8 cellular contexts compared by ENCODE assay signal in genomic region chr6:158819213-158819976, GRCh38. TPM values are rescaled to one million over a fixed set of nuclear protein-coding genes. Genes with fewer than 3 reads are reported as not detected.
DNase-seq lines count a peak whose midpoint lies in the region; ATAC-seq, FAIRE-seq and TF ChIP-seq lines count a peak whose summit lies in the region.

TSS of gene EZR (minus strand) at chr6:158819368. CDS start at chr6:158818093, 1,275 bp downstream.

- H3K36me3 ChIP-seq in BLaER1 (peaks cover 12% of the 10 kb centered on the region; the same call in 1 of the 2 replicates), endothelial cell of umbilical vein (ENCODE audit: control insufficient read depth in 2 of 2, extremely low read depth in 1 of 2, insufficient read depth in 2 of 2, low read length in 2 of 2) (no peaks in the 10 kb centered on the region)

- peak; percentile 89 for DNase-seq in GM19238 (ENCODE audit: insufficient read length, low spot score)
- peak; percentile 71 for DNase-seq in NOMO-1 treated with DMSO at 0.1 percent for 48 hours (lab: John Stamatoyannopoulos, UW; ENCODE audit: unreplicated experiment)
- DNase-seq in activated CD8-positive, alpha-beta memory T cell treated with anti-CD3 and anti-CD28 coated beads, Interleukin-2, amount 10 ng/mL, durations not matched to agents 7 days and 5 days, result peak; percentile 89
- peak; percentile 58 for DNase-seq in endothelial cell of umbilical vein (ENCODE audit: low read depth, low spot score)
- DNase-seq in stimulated activated CD8-positive, alpha-beta memory T cell treated with anti-CD3 and anti-CD28 coated beads, Interleukin-4, amount 100 ng/mL, for 24 hours (ENCODE audit: low read depth), result peak; percentile 77

- peak within 1 kb of the TSS; percentile 88 for H3K4me3 ChIP-seq in BLaER1
- H3K4me3 ChIP-seq in endothelial cell of umbilical vein (replicated peaks in 1 of 3; ENCODE audit: insufficient read depth in 1 of 3, low read depth in 1 of 3, low read length in 3 of 3), result peak within 1 kb of the TSS; percentile 84 to 98 (median 87)
- H3K4me3 ChIP-seq in mononuclear cell (ENCODE audit: low read length), result peak within 1 kb of the TSS; percentile 81

- no peaks in the 10 kb centered on the region for H3K27me3 Mint-ChIP-seq in activated CD8-positive, alpha-beta memory T cell treated with anti-CD3 and anti-CD28 coated beads, Interleukin-2, amount 10 ng/mL, durations not matched to agents 7 days and 5 days

- no peaks in the 10 kb centered on the region for H3K9me3 Mint-ChIP-seq in activated CD8-positive, alpha-beta memory T cell treated with anti-CD3 and anti-CD28 coated beads, Interleukin-2, amount 10 ng/mL, durations not matched to agents 7 days and 5 days (ENCODE audit: low read depth)

- dilution Hi-C loops in endothelial cell of umbilical vein (cut with MboI; ENCODE audit: extremely low pct_ligation_motif_present, low sequenced_read_pairs), result no loop called here

- peaks cover 37% of the 10 kb centered on the region for H4K20me1 ChIP-seq in BLaER1
- H4K20me1 ChIP-seq in endothelial cell of umbilical vein (replicated peaks; ENCODE audit: control insufficient read depth, extremely low read depth, insufficient read depth, low read length), result no peaks in the 10 kb centered on the region

- H3K4me1 ChIP-seq in BLaER1, result peaks cover 38% of the 10 kb centered on the region
- H3K4me1 ChIP-seq in endothelial cell of umbilical vein (ENCODE audit: control insufficient read depth, extremely low read depth, insufficient read depth, low read length), result peaks cover 16% of the 10 kb centered on the region
- peaks cover 35% of the 10 kb centered on the region for H3K4me1 ChIP-seq in mononuclear cell (ENCODE audit: insufficient read depth, low read length)

- peak; percentile 59 for ATAC-seq in HG03432 (IDR thresholded peaks at IDR 0.05; ENCODE audit: unreplicated experiment)
- ATAC-seq in activated CD8-positive, alpha-beta memory T cell treated with anti-CD3 and anti-CD28 coated beads, Interleukin-2, amount 10 ng/mL, durations not matched to agents 7 days and 5 days, result peak; percentile 64

- H3K4me3 Mint-ChIP-seq in activated CD8-positive, alpha-beta memory T cell treated with anti-CD3 and anti-CD28 coated beads, Interleukin-2, amount 10 ng/mL, durations not matched to agents 7 days and 5 days, result peak within 1 kb of the TSS; percentile 99

- BruUV-seq in endothelial cell of umbilical vein (replicated peaks; lab: Mats Ljungman, UMichigan), result no TSS peak

- no peak for TF ChIP-seq POLR2A in endothelial cell of umbilical vein (IDR thresholded peaks at IDR 0.05; ENCODE audit: low read depth, low read length)

- H3K27ac ChIP-seq in BLaER1, result peak within 1 kb of the TSS; percentile 91
- peak within 1 kb of the TSS; percentile 48 for H3K27ac ChIP-seq in endothelial cell of umbilical vein (ENCODE audit: insufficient read depth, low read depth, low read length)

- H3K27ac Mint-ChIP-seq in activated CD8-positive, alpha-beta memory T cell treated with anti-CD3 and anti-CD28 coated beads, Interleukin-2, amount 10 ng/mL, durations not matched to agents 7 days and 5 days, result peak within 1 kb of the TSS; percentile 86

- peaks cover 8% of the 10 kb centered on the region; the same call in 1 of the 2 replicates for H3K9me3 ChIP-seq in BLaER1
- no peaks in the 10 kb centered on the region for H3K9me3 ChIP-seq in endothelial cell of umbilical vein (replicated peaks; ENCODE audit: control insufficient read depth, insufficient read depth, low read length)
- H3K9me3 ChIP-seq in mononuclear cell (ENCODE audit: low read depth, low read length), result no peaks in the 10 kb centered on the region

- H2AFZ ChIP-seq in endothelial cell of umbilical vein (ENCODE audit: low read depth, low read length), result peak within 1 kb of the TSS; percentile 86

- H3K9ac ChIP-seq in BLaER1 (peak within 1 kb of the TSS; percentile 84), endothelial cell of umbilical vein (replicated peaks; ENCODE audit: extremely low read depth, insufficient read depth, low read length) (peak within 1 kb of the TSS; percentile 71)

- peak; percentile 66 for FAIRE-seq in endothelial cell of umbilical vein (lab: Jason Lieb, UNC)

- H3K36me3 Mint-ChIP-seq in activated CD8-positive, alpha-beta memory T cell treated with anti-CD3 and anti-CD28 coated beads, Interleukin-2, amount 10 ng/mL, durations not matched to agents 7 days and 5 days, result peaks cover 38% of the 10 kb centered on the region

- POLR2A ChIA-PET in endothelial cell of umbilical vein (lab: Charles Lee), result no interaction called here

- H3K27me3 ChIP-seq in BLaER1 (no peaks in the 10 kb centered on the region), endothelial cell of umbilical vein (ENCODE audit: control insufficient read depth in 2 of 2, insufficient read depth in 2 of 2, low read length in 2 of 2) (no peaks in the 10 kb centered on the region), mononuclear cell (ENCODE audit: insufficient read depth, low read length) (no peaks in the 10 kb centered on the region)

- TF ChIP-seq CTCF in endothelial cell of umbilical vein (IDR thresholded peaks at IDR 0.05; ENCODE audit: extremely low read depth in 1 of 2, insufficient read depth in 1 of 2, low read depth in 1 of 2, low read length in 2 of 2), result no peak

- peaks cover 36% of the 10 kb centered on the region for H3K79me2 ChIP-seq in endothelial cell of umbilical vein (ENCODE audit: control insufficient read depth, insufficient read depth, low read length)

- no peaks in the 10 kb centered on the region for H3K9me1 ChIP-seq in endothelial cell of umbilical vein (replicated peaks; ENCODE audit: control insufficient read depth, extremely low read depth, insufficient read depth, low read length)

- peaks cover 41% of the 10 kb centered on the region for H3K4me1 Mint-ChIP-seq in activated CD8-positive, alpha-beta memory T cell treated with anti-CD3 and anti-CD28 coated beads, Interleukin-2, amount 10 ng/mL, durations not matched to agents 7 days and 5 days

- CTCF ChIA-PET in activated CD8-positive, alpha-beta memory T cell treated with anti-CD3 and anti-CD28 coated beads, Interleukin-2, amount 10 ng/mL, durations not matched to agents 7 days and 5 days (lab: Charles Lee), result interaction anchor here (0.9 to 2.4 kb wide), 10 partner anchors 10 to 153 kb away, joined by 3 to 13 read pairs (median 5); no protein-coding TSS in a partner anchor
- CTCF ChIA-PET in endothelial cell of umbilical vein (lab: Charles Lee), result interaction anchor here (0.6 to 2.2 kb wide), 10 partner anchors 8 to 151 kb away, joined by 3 to 5 read pairs (median 3); no protein-coding TSS in a partner anchor

- H3K4me2 ChIP-seq in BLaER1 (peak within 1 kb of the TSS; percentile 84), endothelial cell of umbilical vein (ENCODE audit: insufficient read depth, low read length) (peak within 1 kb of the TSS; percentile 3)

- intact Hi-C loops in endothelial cell of umbilical vein (cut with micrococcal nuclease), result loop anchor here (2.0 kb wide), 2 partner anchors 33 to 99 kb away; no protein-coding TSS in a partner anchor

TF ChIP-seq in endothelial cell of umbilical vein, 7 proteins besides CTCF, POLR2A, EP300 and RAD21:
- no peak for TF ChIP-seq MYC (IDR thresholded peaks at IDR 0.05; ENCODE audit: low read depth, low read length)
- no peak for TF ChIP-seq GATA2 (IDR thresholded peaks at IDR 0.05; ENCODE audit: insufficient read depth, insufficient read length, low read depth, low read length)
- TF ChIP-seq MAX (IDR thresholded peaks at IDR 0.05; ENCODE audit: insufficient read depth, insufficient read length), result no peak
- no peak for TF ChIP-seq FOS (IDR thresholded peaks at IDR 0.05; ENCODE audit: borderline replicate concordance, insufficient read depth, low read length)
- peak; percentile 40 for TF ChIP-seq POLR2AphosphoS5 (IDR thresholded peaks at IDR 0.05; ENCODE audit: insufficient read depth, low read depth, low read length)
- TF ChIP-seq JUN (IDR thresholded peaks at IDR 0.05; ENCODE audit: borderline replicate concordance, insufficient read depth, insufficient read length, low read depth), result no peak
- no peak for TF ChIP-seq EZH2 (IDR thresholded peaks at IDR 0.05; ENCODE audit: borderline replicate concordance, low read depth, low read length, severe bottlenecking)

RNA-seq across cellular contexts. Expression of gene EZR, which starts in this region (rescaled TPM):
- total RNA-seq in activated CD8-positive, alpha-beta memory T cell treated with anti-CD3 and anti-CD28 coated beads, Interleukin-2, amount 10 ng/mL, durations not matched to agents 7 days and 5 days, result 100 to 1,000 TPM; 187 to 214 TPM
- total RNA-seq in endothelial cell of umbilical vein (105 and 108 TPM in 2 replicates), mononuclear cell (165 TPM)
- 54.5 and 58.5 TPM in 2 replicates for polyA plus RNA-seq in endothelial cell of umbilical vein
- 61.7 and 70.4 TPM in 2 replicates for polyA plus RNA-seq in endothelial cell of umbilical vein (2011; cell fraction: cytosol; rRNA removed)
- polyA plus RNA-seq in endothelial cell of umbilical vein (2011; cell fraction: nucleus; rRNA removed), result 99.6 and 120 TPM in 2 replicates
- 76.0 and 97.3 TPM in 2 replicates for polyA plus RNA-seq in endothelial cell of umbilical vein (2012)
- 61.0 and 62.0 TPM in 2 replicates for polyA minus RNA-seq in endothelial cell of umbilical vein
- 42.7 TPM for polyA minus RNA-seq in endothelial cell of umbilical vein (2011; cell fraction: cytosol; rRNA and poly(A)+ RNA removed)
- polyA minus RNA-seq in endothelial cell of umbilical vein (2011; cell fraction: nucleus; rRNA and poly(A)+ RNA removed), result 26.8 and 29.3 TPM in 2 replicates

Comparison
In these comparisons a context has a peak if more than half of its experiments do, and no peak if none do; other contexts are left out.
1. Peak in every context shown above with its lines: DNase-seq, ATAC-seq, H3K4me3 ChIP-seq and H3K27ac ChIP-seq.